Comparison of ENCODE assay signal across 2 cellular contexts in genomic region chr5:67031689-67032088, GRCh38.
TF ChIP-seq lines count a peak whose summit lies in the region.

No MANE protein-coding gene starts in this region.

TF ChIP-seq in liver, 16 proteins besides CTCF, POLR2A, EP300 and RAD21 (continued from another document):
- no peak for TF ChIP-seq SP1 (IDR thresholded peaks at IDR 0.05)
TF ChIP-seq in liver: peak in this region for 1.

TF ChIP-seq in HepG2, 621 proteins besides CTCF, POLR2A, EP300 and RAD21:
- no peak for TF ChIP-seq ZNF12 (CRISPR knock-in tag; IDR thresholded peaks at IDR 0.05)
- TF ChIP-seq ZBTB46 (CRISPR knock-in tag; IDR thresholded peaks at IDR 0.05; ENCODE audit: borderline replicate concordance), result no peak
- no peak for TF ChIP-seq SKIL (CRISPR knock-in tag; IDR thresholded peaks at IDR 0.05; ENCODE audit: borderline replicate concordance)
- no peak for TF ChIP-seq ADNP (CRISPR knock-in tag; IDR thresholded peaks at IDR 0.05)
